15 cellular contexts compared by ENCODE assay signal in genomic region chr7:110595694-110596093, GRCh38.
DNase-seq lines count a peak whose midpoint lies in the region; FAIRE-seq and TF ChIP-seq lines count a peak whose summit lies in the region.
"Had no signal": no experiment of that assay in that cellular context is flagged by ENCODE, and none has a peak within 500 bp of the region (broad histone marks: within the 10 kb centered on the region; RNA-seq: fewer than 3 reads in every experiment).

No MANE protein-coding gene starts in this region.

- H3K9ac ChIP-seq in H1 (replicated peaks in 1 of 4; ENCODE audit: extremely low read depth in 1 of 4, low read depth in 3 of 4, low read length in 3 of 4): no peak overlapping the region
- H3K9ac ChIP-seq: KMS-11 had no signal

- no peak overlapping the region for H3K4ac ChIP-seq in H1 (replicated peaks; ENCODE audit: insufficient read length, low read depth, low read length)

- no peaks in the 10 kb centered on the region for H3K23me2 ChIP-seq in H1 (ENCODE audit: low read depth, low read length)

- no peaks in the 10 kb centered on the region for H4K20me1 ChIP-seq in H1 (replicated peaks in 1 of 2; ENCODE audit: control insufficient read depth in 1 of 2, insufficient read depth in 2 of 2, low read length in 2 of 2)

- POLR2A ChIA-PET in H1 (lab: Charles Lee; ENCODE audit: partially characterized antibody): no interaction called here

- H2BK120ac ChIP-seq in H1 (replicated peaks; ENCODE audit: low read depth, low read length): no peak overlapping the region

- H3K4me3 ChIP-seq in BE2C (ENCODE audit: low read depth, low read length) (no peak overlapping the region), H1 (ENCODE audit: extremely low read depth in 1 of 4, insufficient read depth in 2 of 4, low read depth in 3 of 4, low read length in 4 of 4) (no peak overlapping the region)
- H3K4me3 ChIP-seq: body of pancreas, SJSA1, uterus had no signal

- TF ChIP-seq POLR2A in H1 (IDR thresholded peaks at IDR 0.05; ENCODE audit: control extremely low read depth in 1 of 2, low read depth in 2 of 2, low read length in 2 of 2): no peak

- CTCF ChIA-PET in H1 (lab: Charles Lee; ENCODE audit: partially characterized antibody): interaction anchor here (0.8 to 1.0 kb wide), 4 partner anchors 9 to 274 kb away, joined by 3 read pairs; no protein-coding TSS in a partner anchor

- H2AFZ ChIP-seq in H1 (ENCODE audit: low read length): no peak overlapping the region

- no peak overlapping the region for H3K23ac ChIP-seq in H1 (ENCODE audit: insufficient read length)

- intact Hi-C loops in posterior cingulate gyrus (cut with DNase I): no loop called here

- H2BK12ac ChIP-seq in H1 (ENCODE audit: low read depth, low read length): no peak overlapping the region

- H3K4me2 ChIP-seq in H1 (ENCODE audit: insufficient read depth in 1 of 2, low read depth in 2 of 2, low read length in 2 of 2): no peak overlapping the region
- H3K4me2 ChIP-seq: KMS-11 had no signal

- H4K8ac ChIP-seq in H1 (ENCODE audit: extremely low read depth, insufficient read depth, low read length): no peak overlapping the region

- FAIRE-seq in H1 (lab: Jason Lieb, UNC): peak; percentile 57

- H4K5ac ChIP-seq in H1 (ENCODE audit: insufficient read length, low read depth, low read length): no peak overlapping the region

- H3K4me1 ChIP-seq in BE2C (0 out of 2 replicates have a peak, but pooled peaks cover 3% of the 10 kb centered on the region), H1 (replicated peaks in 1 of 4; ENCODE audit: control insufficient read depth in 3 of 4, insufficient read depth in 4 of 4, low read length in 3 of 4) (no peaks in the 10 kb centered on the region)
- H3K4me1 ChIP-seq: body of pancreas, uterus had no signal

- H3K18ac ChIP-seq in H1 (ENCODE audit: extremely low read depth, low read length): no peak overlapping the region

- H3K14ac ChIP-seq in H1 (ENCODE audit: insufficient read length): no peak overlapping the region

- no peak overlapping the region for H2BK5ac ChIP-seq in H1 (ENCODE audit: low read depth, low read length)

- TF ChIP-seq EP300 in H1 (IDR thresholded peaks at IDR 0.05; ENCODE audit: borderline replicate concordance in 1 of 2, low read depth in 2 of 2, low read length in 2 of 2): no peak

- no peak overlapping the region for H3K56ac ChIP-seq in H1 (replicated peaks; ENCODE audit: insufficient read length, low read depth, low read length)

- in situ Hi-C loops in G401 (cut with HindIII; ENCODE audit: low sequenced_read_pairs): no loop called here

- H2BK15ac ChIP-seq in H1 (ENCODE audit: low read length): no peak overlapping the region

- no peaks in the 10 kb centered on the region for H3K79me2 ChIP-seq in H1 (ENCODE audit: control insufficient read depth in 1 of 2, insufficient read depth in 2 of 2, low read length in 2 of 2)

- DNase-seq in BE2C (no peak), G401 (ENCODE audit: low spot score) (peak; percentile 58), NCI-H82 treated with DMSO at 0.1 percent for 48 hours (lab: John Stamatoyannopoulos, UW; ENCODE audit: unreplicated experiment) (peak; percentile 13), H1 (ENCODE audit: low read depth in 1 of 2, low spot score in 2 of 2) (no peak), GDM1 (lab: John Stamatoyannopoulos, UW) (no peak), posterior cingulate gyrus (no peak), kidney glomerular epithelial cell (lab: John Stamatoyannopoulos, UW) (no peak)
- no peak for DNase-seq in activated naive CD4-positive, alpha-beta T cell (lab: John Stamatoyannopoulos, UW)
- DNase-seq: activated gamma-delta T cell treated with Interleukin-2 at 50 U/mL for 16 hours, body of pancreas, left cardiac atrium, NCI-H1436 treated with DMSO at 0.1 percent for 48 hours, uterus had no signal

- H2BK20ac ChIP-seq in H1 (ENCODE audit: low read length): no peak overlapping the region

- no peaks in the 10 kb centered on the region for H3K36me3 ChIP-seq in BE2C
- H3K36me3 ChIP-seq in H1 (ENCODE audit: control insufficient read depth in 2 of 4, insufficient read depth in 4 of 4, low read length in 3 of 4): no peaks in the 10 kb centered on the region
- H3K36me3 ChIP-seq: SJSA1, uterus had no signal

- no peak overlapping the region for H4K91ac ChIP-seq in H1 (replicated peaks; ENCODE audit: insufficient read length, low read length)

- no peaks in the 10 kb centered on the region for H3K27me3 ChIP-seq in BE2C
- no peaks in the 10 kb centered on the region for H3K27me3 ChIP-seq in H1 (replicated peaks in 1 of 4; ENCODE audit: control insufficient read depth in 3 of 4, extremely low read depth in 1 of 4, insufficient read depth in 3 of 4, low read length in 3 of 4)
- H3K27me3 ChIP-seq: body of pancreas, SJSA1, uterus had no signal

- H3K9me3 ChIP-seq in BE2C (no peaks in the 10 kb centered on the region), H1 (ENCODE audit: insufficient read depth in 2 of 2, low read depth in 1 of 2, low read length in 1 of 2) (no peaks in the 10 kb centered on the region)
- H3K9me3 ChIP-seq: body of pancreas, SJSA1, uterus had no signal

- no peak overlapping the region for H2AK5ac ChIP-seq in H1 (ENCODE audit: low read depth, low read length)

- TF ChIP-seq RAD21 in H1 (IDR thresholded peaks at IDR 0.05 in 1 of 2, conservative IDR thresholded peaks at IDR 0.05 in 1 of 2; ENCODE audit: low read depth in 2 of 2, low read length in 2 of 2): peak; percentile 60 to 69

- TF ChIP-seq CTCF in BE2C (IDR thresholded peaks at IDR 0.05; ENCODE audit: low read depth, low read length) (peak; percentile 33), H1 (IDR thresholded peaks at IDR 0.05; ENCODE audit: control extremely low read depth in 1 of 3, insufficient read depth in 1 of 3, low read depth in 1 of 3, low read length in 3 of 3) (peak in 2 of 3 experiments; percentile 29 to 35; a peak in 2 of 4 replicates)

- H3K27ac ChIP-seq in H1 (ENCODE audit: low read depth, low read length): no peak overlapping the region
- H3K27ac ChIP-seq: body of pancreas, KMS-11, SJSA1, uterus had no signal

- H3K79me1 ChIP-seq in H1 (ENCODE audit: low read depth, low read length): no peaks in the 10 kb centered on the region

TF ChIP-seq in H1, 55 proteins besides CTCF, POLR2A, EP300 and RAD21:
- TF ChIP-seq SIN3A (conservative IDR thresholded peaks at IDR 0.05 in 1 of 2, IDR thresholded peaks at IDR 0.05 in 1 of 2; ENCODE audit: low read depth in 1 of 2, low read length in 2 of 2): no peak
- TF ChIP-seq TEAD4 (IDR thresholded peaks at IDR 0.05; ENCODE audit: low read depth, low read length): peak; percentile 31; the same call in 1 of the 2 replicates

Comparison
In these comparisons a context has a peak if more than half of its experiments do, and no peak if none do; other contexts are left out.
1. DNase-seq: peak in G401 (single experiment) and NCI-H82 treated with DMSO at 0.1 percent for 48 hours (single experiment); none in BE2C (single experiment), H1 (0 of 2), GDM1 (single experiment), posterior cingulate gyrus (0 of 10), activated naive CD4-positive, alpha-beta T cell (0 of 4) and kidney glomerular epithelial cell (single experiment).